In the genomic region with DNA sequence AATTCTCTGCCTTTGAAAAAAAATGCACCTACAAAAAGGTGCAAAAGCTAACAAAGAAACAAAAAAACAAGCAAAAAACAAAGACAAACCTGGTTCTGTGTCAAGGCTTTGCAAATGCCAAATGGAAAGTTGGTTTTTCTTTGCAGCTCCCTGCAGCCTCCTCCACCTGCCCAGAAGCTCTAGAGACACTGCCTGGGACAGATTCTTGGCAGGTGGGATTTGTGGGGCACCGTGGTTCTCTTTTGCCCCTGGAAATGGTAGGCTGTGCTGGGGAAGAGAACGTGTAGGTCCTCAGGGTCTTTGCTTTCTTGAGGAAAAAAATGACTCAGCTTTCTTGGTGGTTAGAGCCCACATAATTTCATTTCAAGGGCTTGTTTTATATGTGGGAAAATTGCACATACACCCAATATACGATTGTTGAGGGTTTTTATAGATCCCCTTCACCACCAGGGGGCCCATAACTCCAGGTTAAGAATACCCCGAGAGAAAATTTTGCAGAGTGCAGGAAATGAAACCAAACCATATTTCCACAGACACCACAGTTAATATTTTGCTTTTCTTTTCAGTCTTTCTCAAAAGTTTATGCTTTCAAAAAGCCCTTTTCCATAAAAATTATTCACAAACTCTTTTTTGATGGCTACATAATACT, we compare ENCODE assay signal across 1 cellular context.
A peak's percentile ranks its signal among the peaks of the same experiment; 100 is the strongest.
TF ChIP-seq lines count a peak whose summit lies in the region.

No MANE protein-coding gene starts in this region.

TF ChIP-seq in K562, 482 proteins besides CTCF, POLR2A, EP300 and RAD21 (continued from another document):
- TF ChIP-seq POLR2AphosphoS2 (IDR thresholded peaks at IDR 0.05; ENCODE audit: low read length) = no peak
- no peak for TF ChIP-seq RBM17 (IDR thresholded peaks at IDR 0.05; ENCODE audit: borderline replicate concordance, low read depth, low read length)
- no peak for TF ChIP-seq ZNF785 (CRISPR knock-in tag; IDR thresholded peaks at IDR 0.05)
- TF ChIP-seq SMC3 (conservative IDR thresholded peaks at IDR 0.05; ENCODE audit: insufficient read depth, low read depth, low read length) = peak; percentile 44
